Comparison of ENCODE assay signal across 19 cellular contexts in genomic region chr1:228390649-228391048, GRCh38. TPM values are rescaled to one million over a fixed set of nuclear protein-coding genes. Genes with fewer than 3 reads are reported as not detected.
"Had no signal": no experiment of that assay in that cellular context is flagged by ENCODE, and none has a peak within 500 bp of the region (broad histone marks: within the 10 kb centered on the region; RNA-seq: fewer than 3 reads in every experiment).

No MANE protein-coding gene starts in this region.

- H3K4me3 ChIP-seq: colonic mucosa, esophagus squamous epithelium, ovary, smooth muscle cell, testis, tibial nerve had no signal

- H3K27ac ChIP-seq: colonic mucosa, esophagus squamous epithelium, ovary, testis, tibial nerve had no signal

- ATAC-seq: left cardiac atrium; right cardiac atrium; stimulated activated naive B cell treated with anti-CD40 and anti-IgM and Interleukin-4, amounts not matched to agents 10 μg/mL and 1 μg/mL and 100 μg/mL, for 72 hours had no signal

- FAIRE-seq: keratinocyte had no signal

- H3K27me3 ChIP-seq: colonic mucosa, esophagus squamous epithelium, ovary, testis, tibial nerve had no signal

- H3K4me1 ChIP-seq: colonic mucosa, testis had no signal

- H3K36me3 ChIP-seq: colonic mucosa, ovary had no signal

- DNase-seq: cerebellar nuclear complex; colonic mucosa; dermis blood vessel endothelial cell; esophagus squamous epithelium; foreskin fibroblast; immature natural killer cell; left cardiac atrium; natural killer cell; stimulated activated CD4-positive, alpha-beta T cell treated with anti-CD3 and anti-CD28 coated beads, Interleukin-4, amount 100 ng/mL, for 24 hours; stimulated activated naive B cell treated with anti-CD40 and anti-IgM and Interleukin-4, amounts not matched to agents 10 μg/mL and 1 μg/mL and 100 μg/mL, for 72 hours; stimulated activated naive CD8-positive, alpha-beta T cell treated with anti-CD3 and anti-CD28 coated beads, Interleukin-15, amount 100 ng/mL, for 72 hours; testis had no signal

- H3K9me3 ChIP-seq: colonic mucosa, esophagus squamous epithelium, ovary, testis, tibial nerve had no signal

RNA-seq across cellular contexts. Expression of gene TRIM17, which starts 26.0 kb away (rescaled TPM):
- total RNA-seq: dermis blood vessel endothelial cell, myocyte, subcutaneous adipose tissue had no signal
